ENCODE assay signal across 8 cellular contexts in the genomic region with DNA sequence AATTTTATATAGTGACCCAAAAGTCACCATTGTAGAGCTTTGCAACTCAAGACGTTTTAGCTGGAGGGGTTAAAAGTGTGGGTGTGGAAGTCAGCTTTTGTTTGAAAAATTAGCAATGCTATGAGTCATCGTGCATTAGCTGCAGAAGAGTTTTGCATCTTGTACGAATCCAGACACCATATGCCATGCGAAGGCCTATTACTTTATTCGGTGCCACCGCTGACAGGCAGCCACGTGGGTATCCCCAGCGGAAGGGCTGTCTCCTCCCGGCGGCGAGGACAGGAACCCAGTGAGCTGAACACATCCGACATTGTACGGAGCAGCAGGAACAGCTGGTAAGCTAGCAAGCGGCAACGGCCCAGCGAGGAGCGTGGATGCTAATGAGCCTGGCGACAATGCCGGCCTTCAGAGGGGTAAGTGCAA.
DNase-seq lines count a peak whose midpoint lies in the region; ATAC-seq and TF ChIP-seq lines count a peak whose summit lies in the region.

No MANE protein-coding gene starts in this region.

- WGBS in upper lobe of left lung, 2 donors, result 29 to 40% methylated on average over 19 of the region's 19 CpGs

- peaks cover 60% of the 10 kb centered on the region for H3K4me1 Mint-ChIP-seq in activated T-cell treated with anti-CD3 and anti-CD28 coated beads, Interleukin-2, amount 50 U/mL, for 72 hours (ENCODE audit: low read depth)

- H3K36me3 Mint-ChIP-seq in activated T-cell treated with anti-CD3 and anti-CD28 coated beads, Interleukin-2, amount 50 U/mL, for 72 hours (ENCODE audit: insufficient read depth in 2 of 2), result peaks cover 0 to 7% of the 10 kb centered on the region in 2 donors

- peaks cover 0 to 21% (median 15%) of the 10 kb centered on the region in 4 donors for H3K36me3 ChIP-seq in upper lobe of left lung

- no peak for TF ChIP-seq EP300 in upper lobe of left lung (IDR thresholded peaks at IDR 0.05)

- H3K4me3 ChIP-seq in upper lobe of left lung, result peak overlapping the region in 1 of 4 donors; percentile 6

- no peaks in the 10 kb centered on the region for H3K9me3 Mint-ChIP-seq in activated T-cell treated with anti-CD3 and anti-CD28 coated beads, Interleukin-2, amount 50 U/mL, for 72 hours

- no peak overlapping the region for H3K27ac ChIP-seq in upper lobe of left lung

- H3K27me3 ChIP-seq in upper lobe of left lung, result no peaks in the 10 kb centered on the region

- H3K4me1 ChIP-seq in upper lobe of left lung, result peaks cover 5 to 19% (median 8%) of the 10 kb centered on the region in 4 donors

- no peaks in the 10 kb centered on the region for H3K27me3 Mint-ChIP-seq in activated T-cell treated with anti-CD3 and anti-CD28 coated beads, Interleukin-2, amount 50 U/mL, for 72 hours (ENCODE audit: low read depth)

- H3K9me3 ChIP-seq in upper lobe of left lung, result no peaks in the 10 kb centered on the region

- peak; percentile 99 for DNase-seq in NCI-H524 (lab: John Stamatoyannopoulos, UW)
- peak; percentile 66 to 70 for DNase-seq in activated T-cell treated with anti-CD3 and anti-CD28 coated beads, Interleukin-2, amount 50 U/mL, for 72 hours
- peak; percentile 35 for DNase-seq in fibroblast of the conjunctiva (ENCODE audit: low read depth)
- DNase-seq in nucleus accumbens (lab: John Stamatoyannopoulos, UW), result peak; percentile 37 to 98 (median 91)
- peak; percentile 47 to 65 for DNase-seq in upper lobe of left lung
- no peak for DNase-seq in NCI-H226

- peak; percentile 88 for ATAC-seq in GM18858 (IDR thresholded peaks at IDR 0.05; ENCODE audit: unreplicated experiment)
- ATAC-seq in HG02884 (IDR thresholded peaks at IDR 0.05; ENCODE audit: unreplicated experiment), result peak; percentile 80
- ATAC-seq in activated T-cell treated with anti-CD3 and anti-CD28 coated beads, Interleukin-2, amount 50 U/mL, for 72 hours (replicated peaks in 1 of 2), result peak; percentile 92 to 93
- ATAC-seq in upper lobe of left lung (ENCODE audit: low FRiP score in 2 of 2), result peak; percentile 61 to 74

- H3K27ac Mint-ChIP-seq in activated T-cell treated with anti-CD3 and anti-CD28 coated beads, Interleukin-2, amount 50 U/mL, for 72 hours, result peak overlapping the region; percentile 68

- peak overlapping the region; percentile 86 to 88 for H3K4me3 Mint-ChIP-seq in activated T-cell treated with anti-CD3 and anti-CD28 coated beads, Interleukin-2, amount 50 U/mL, for 72 hours

- TF ChIP-seq CTCF in upper lobe of left lung (IDR thresholded peaks at IDR 0.05), result no peak

- no peak for TF ChIP-seq POLR2A in upper lobe of left lung (IDR thresholded peaks at IDR 0.05)
